In genomic region chr17:75064867-75065561, GRCh38 we compare ENCODE assay signal across 21 cellular contexts. TPM values are rescaled to one million over a fixed set of nuclear protein-coding genes. Genes with fewer than 3 reads are reported as not detected.
DNase-seq lines count a peak whose midpoint lies in the region; ATAC-seq and TF ChIP-seq lines count a peak whose summit lies in the region.
"Had no signal": no experiment of that assay in that cellular context is flagged by ENCODE, and none has a peak within 500 bp of the region (broad histone marks: within the 10 kb centered on the region; RNA-seq: fewer than 3 reads in every experiment).

No MANE protein-coding gene starts in this region.

- TF ChIP-seq CTCF in RWPE1 (conservative IDR thresholded peaks at IDR 0.05; ENCODE audit: low read depth), result no peak
- peak; percentile 52 for TF ChIP-seq CTCF in endodermal cell (conservative IDR thresholded peaks at IDR 0.05)

- H3K9me3 ChIP-seq in endodermal cell (ENCODE audit: control insufficient read depth, low read length), result no peaks in the 10 kb centered on the region
- H3K9me3 ChIP-seq: A549, esophagus squamous epithelium, prostate gland, SJCRH30, spleen, tibial nerve had no signal

- POLR2A ChIA-PET in RWPE1 (lab: Yijun Ruan, JAX; ENCODE audit: low non-redundant PET), result no interaction called here

- no peak overlapping the region for H3K4me3 ChIP-seq in endodermal cell (ENCODE audit: low read length)
- H3K4me3 ChIP-seq: A549, esophagus squamous epithelium, prostate gland, SJCRH30, spleen, tibial nerve had no signal

- H3K27ac ChIP-seq in RWPE1 (peak overlapping the region; percentile 35), endodermal cell (ENCODE audit: low read depth, low read length) (no peak overlapping the region)
- H3K27ac ChIP-seq: A549, C4-2B, esophagus squamous epithelium, prostate gland, SJCRH30, tibial nerve had no signal

- H3K27ac Mint-ChIP-seq in activated T-cell treated with anti-CD3 and anti-CD28 coated beads, Interleukin-2, amount 50 U/mL, for 24 hours, result peak overlapping the region; percentile 93
- peak overlapping the region; percentile 56 for H3K27ac Mint-ChIP-seq in endodermal cell
- peak overlapping the region; percentile 42 for H3K27ac Mint-ChIP-seq in stimulated activated naive B cell treated with anti-CD40 and anti-IgM and Interleukin-4, amounts not matched to agents 10 μg/mL and 1 μg/mL and 100 μg/mL, for 72 hours
- no peak overlapping the region for H3K27ac Mint-ChIP-seq in stimulated activated memory B cell treated with anti-CD40 and anti-IgM and Interleukin-4, amounts not matched to agents 10 μg/mL and 1 μg/mL and 100 μg/mL, for 72 hours
- H3K27ac Mint-ChIP-seq: IgD-negative memory B cell had no signal

- no peak for ATAC-seq in stimulated activated naive B cell treated with anti-CD40 and anti-IgM and Interleukin-4, amounts not matched to agents 10 μg/mL and 1 μg/mL and 100 μg/mL, for 72 hours (replicated peaks)
- ATAC-seq in HG03520 (IDR thresholded peaks at IDR 0.05; ENCODE audit: unreplicated experiment), result no peak
- ATAC-seq in stimulated activated memory B cell treated with anti-CD40 and anti-IgM and Interleukin-4, amounts not matched to agents 10 μg/mL and 1 μg/mL and 100 μg/mL, for 72 hours, result no peak
- ATAC-seq: A549; naive thymus-derived CD8-positive, alpha-beta T cell had no signal

- H3K9ac ChIP-seq in endodermal cell (ENCODE audit: extremely low read depth, low read length, poor library complexity, severe bottlenecking), result no peak overlapping the region

- no peaks in the 10 kb centered on the region for H3K27me3 ChIP-seq in endodermal cell (ENCODE audit: control insufficient read depth, insufficient read depth, low read length, poor library complexity, severe bottlenecking)
- H3K27me3 ChIP-seq: esophagus squamous epithelium, SJCRH30, spleen, tibial nerve had no signal

- H3K36me3 ChIP-seq in endodermal cell (ENCODE audit: control insufficient read depth, insufficient read depth, low read length), result peaks cover 50% of the 10 kb centered on the region

- DNase-seq in activated T-cell treated with anti-CD3 and anti-CD28 coated beads, Interleukin-2, amount 50 U/mL, for 24 hours, result no peak
- DNase-seq in activated T-cell treated with anti-CD3 and anti-CD28 coated beads for 4 hours (no peak), RWPE1 (ENCODE audit: low spot score) (no peak), endodermal cell (peak; percentile 84), COLO829 (ENCODE audit: low spot score) (no peak)
- DNase-seq in stimulated activated naive B cell treated with anti-CD40 and anti-IgM and Interleukin-4, amounts not matched to agents 10 μg/mL and 1 μg/mL and 100 μg/mL, for 72 hours, result no peak
- DNase-seq: activated CD4-positive, CD25-positive, alpha-beta regulatory T cell; esophagus squamous epithelium; naive thymus-derived CD8-positive, alpha-beta T cell; NCI-H2081 treated with DMSO at 0.1 percent for 48 hours; NCI-H526; SJCRH30 had no signal

- CTCF ChIA-PET in RWPE1 (lab: Yijun Ruan, JAX), result interaction anchor here (0.6 to 1.2 kb wide), 3 partner anchors 45 to 103 kb away, joined by 3 read pairs; no protein-coding TSS in a partner anchor

- peaks cover 8% of the 10 kb centered on the region for H3K4me1 ChIP-seq in endodermal cell (ENCODE audit: control insufficient read depth, insufficient read depth, low read length)
- H3K4me1 ChIP-seq: prostate gland had no signal

- 95 to 97% methylated on average over 14 to 18 of the region's 18 CpGs for WGBS in endodermal cell (ENCODE audit: insufficient coverage in 1 of 2, insufficient read length in 1 of 2), 2 experiments

- H3K36me3 Mint-ChIP-seq in activated T-cell treated with anti-CD3 and anti-CD28 coated beads, Interleukin-2, amount 50 U/mL, for 24 hours (ENCODE audit: low read depth), result peaks cover 57% of the 10 kb centered on the region
- peaks cover 55% of the 10 kb centered on the region for H3K36me3 Mint-ChIP-seq in endodermal cell (ENCODE audit: low read depth)
- peaks cover 34 to 51% of the 10 kb centered on the region in 2 donors for H3K36me3 Mint-ChIP-seq in stimulated activated naive B cell treated with anti-CD40 and anti-IgM and Interleukin-4, amounts not matched to agents 10 μg/mL and 1 μg/mL and 100 μg/mL, for 72 hours
- H3K36me3 Mint-ChIP-seq in stimulated activated memory B cell treated with anti-CD40 and anti-IgM and Interleukin-4, amounts not matched to agents 10 μg/mL and 1 μg/mL and 100 μg/mL, for 72 hours, result peaks cover 51% of the 10 kb centered on the region

- H3K9me3 Mint-ChIP-seq in activated T-cell treated with anti-CD3 and anti-CD28 coated beads, Interleukin-2, amount 50 U/mL, for 24 hours, result no peaks in the 10 kb centered on the region
- H3K9me3 Mint-ChIP-seq in endodermal cell, result peaks cover 1% of the 10 kb centered on the region
- H3K9me3 Mint-ChIP-seq in stimulated activated naive B cell treated with anti-CD40 and anti-IgM and Interleukin-4, amounts not matched to agents 10 μg/mL and 1 μg/mL and 100 μg/mL, for 72 hours, result no peaks in the 10 kb centered on the region
- H3K9me3 Mint-ChIP-seq in stimulated activated memory B cell treated with anti-CD40 and anti-IgM and Interleukin-4, amounts not matched to agents 10 μg/mL and 1 μg/mL and 100 μg/mL, for 72 hours, result no peaks in the 10 kb centered on the region
- H3K9me3 Mint-ChIP-seq: IgD-negative memory B cell; naive thymus-derived CD8-positive, alpha-beta T cell; T-helper 2 cell treated with Interferon-gamma antibody and Interleukin-4, amounts not matched to agents 5 μg/mL and 100 μg/mL, for 36 hours had no signal

- peak overlapping the region; percentile 27 for H3K4me3 Mint-ChIP-seq in activated T-cell treated with anti-CD3 and anti-CD28 coated beads, Interleukin-2, amount 50 U/mL, for 24 hours
- no peak overlapping the region for H3K4me3 Mint-ChIP-seq in endodermal cell
- peak overlapping the region in 1 of 2 donors; percentile 32 for H3K4me3 Mint-ChIP-seq in stimulated activated naive B cell treated with anti-CD40 and anti-IgM and Interleukin-4, amounts not matched to agents 10 μg/mL and 1 μg/mL and 100 μg/mL, for 72 hours
- no peak overlapping the region for H3K4me3 Mint-ChIP-seq in stimulated activated memory B cell treated with anti-CD40 and anti-IgM and Interleukin-4, amounts not matched to agents 10 μg/mL and 1 μg/mL and 100 μg/mL, for 72 hours
- H3K4me3 Mint-ChIP-seq: IgD-negative memory B cell; naive thymus-derived CD8-positive, alpha-beta T cell; T-helper 2 cell treated with Interferon-gamma antibody and Interleukin-4, amounts not matched to agents 5 μg/mL and 100 μg/mL, for 36 hours had no signal

- H3K4me1 Mint-ChIP-seq in activated T-cell treated with anti-CD3 and anti-CD28 coated beads, Interleukin-2, amount 50 U/mL, for 24 hours (ENCODE audit: low read depth), result peaks cover 36% of the 10 kb centered on the region
- peaks cover 6% of the 10 kb centered on the region for H3K4me1 Mint-ChIP-seq in endodermal cell
- H3K4me1 Mint-ChIP-seq in stimulated activated naive B cell treated with anti-CD40 and anti-IgM and Interleukin-4, amounts not matched to agents 10 μg/mL and 1 μg/mL and 100 μg/mL, for 72 hours, result peaks cover 7 to 15% of the 10 kb centered on the region in 2 donors
- H3K4me1 Mint-ChIP-seq in stimulated activated memory B cell treated with anti-CD40 and anti-IgM and Interleukin-4, amounts not matched to agents 10 μg/mL and 1 μg/mL and 100 μg/mL, for 72 hours, result peaks cover 12% of the 10 kb centered on the region

- H3K27me3 Mint-ChIP-seq in activated T-cell treated with anti-CD3 and anti-CD28 coated beads, Interleukin-2, amount 50 U/mL, for 24 hours, result no peaks in the 10 kb centered on the region
- H3K27me3 Mint-ChIP-seq in endodermal cell (ENCODE audit: insufficient read depth), result no peaks in the 10 kb centered on the region
- H3K27me3 Mint-ChIP-seq in stimulated activated naive B cell treated with anti-CD40 and anti-IgM and Interleukin-4, amounts not matched to agents 10 μg/mL and 1 μg/mL and 100 μg/mL, for 72 hours, result no peaks in the 10 kb centered on the region
- no peaks in the 10 kb centered on the region for H3K27me3 Mint-ChIP-seq in stimulated activated memory B cell treated with anti-CD40 and anti-IgM and Interleukin-4, amounts not matched to agents 10 μg/mL and 1 μg/mL and 100 μg/mL, for 72 hours
- H3K27me3 Mint-ChIP-seq: IgD-negative memory B cell; naive thymus-derived CD8-positive, alpha-beta T cell had no signal

RNA-seq across cellular contexts. Expression of gene KCTD2, which starts 18.0 kb away (rescaled TPM):
- total RNA-seq in endodermal cell, result 10 to 100 TPM; 27.7 to 32.8 TPM
- 29.2 TPM for polyA plus RNA-seq in endodermal cell (2013, experiment 1 of 2)
- polyA plus RNA-seq in endodermal cell (2013, experiment 2 of 2), result 25.5 TPM

RNA-seq across cellular contexts. Expression of gene ATP5PD, which starts 18.2 kb away (rescaled TPM):
- total RNA-seq in endodermal cell, result 100 to 1,000 TPM; 244 to 295 TPM
- polyA plus RNA-seq in endodermal cell (2013, experiment 1 of 2), result 203 TPM
- polyA plus RNA-seq in endodermal cell (2013, experiment 2 of 2), result 189 TPM

RNA-seq across cellular contexts. Expression of gene SLC16A5, which starts 22.7 kb away (rescaled TPM):
- total RNA-seq in endodermal cell, result 10 to 100 TPM; 28.8 to 54.0 TPM
- polyA plus RNA-seq in endodermal cell (2013, experiment 1 of 2), result 10.8 TPM
- 7.6 TPM for polyA plus RNA-seq in endodermal cell (2013, experiment 2 of 2)

RNA-seq across cellular contexts. Expression of gene ARMC7, which starts 44.8 kb away (rescaled TPM):
- 10 to 100 TPM; 20.0 to 26.6 TPM for total RNA-seq in endodermal cell
- polyA plus RNA-seq in endodermal cell (2013, experiment 1 of 2), result 14.0 TPM
- 12.3 TPM for polyA plus RNA-seq in endodermal cell (2013, experiment 2 of 2)

RNA-seq across cellular contexts. Expression of gene MRPL58, which starts 52.5 kb away (rescaled TPM):
- total RNA-seq in endodermal cell, result 10 to 100 TPM; 29.7 to 30.1 TPM
- 41.9 TPM for polyA plus RNA-seq in endodermal cell (2013, experiment 1 of 2)
- polyA plus RNA-seq in endodermal cell (2013, experiment 2 of 2), result 36.4 TPM
